Comparison of ENCODE assay signal across 14 cellular contexts in genomic region chr12:32457251-32458025, GRCh38. TPM values are rescaled to one million over a fixed set of nuclear protein-coding genes. Genes with fewer than 3 reads are reported as not detected.
A peak's percentile ranks its signal among the peaks of the same experiment; 100 is the strongest.
DNase-seq lines count a peak whose midpoint lies in the region; ATAC-seq lines count a peak whose summit lies in the region.
"Had no signal": no experiment of that assay in that cellular context is flagged by ENCODE, and none has a peak within 500 bp of the region (broad histone marks: within the 10 kb centered on the region; RNA-seq: fewer than 3 reads in every experiment).

No MANE protein-coding gene starts in this region.

- H3K9ac ChIP-seq in HUES6 (ENCODE audit: low read length), result no peak overlapping the region
- no peak overlapping the region for H3K9ac ChIP-seq in mesenchymal stem cell (ENCODE audit: low read length)

- H3K23ac ChIP-seq in mesenchymal stem cell (ENCODE audit: low read length in 2 of 2), result no peak overlapping the region

- H2BK120ac ChIP-seq in mesenchymal stem cell (ENCODE audit: low read depth, low read length), result no peak overlapping the region

- no peak for ATAC-seq in GM19328 (IDR thresholded peaks at IDR 0.05; ENCODE audit: unreplicated experiment)
- ATAC-seq: activated CD4-positive, alpha-beta T cell treated with anti-CD3 and anti-CD28 coated beads for 36 hours; naive thymus-derived CD8-positive, alpha-beta T cell; upper lobe of right lung had no signal

- H3K9me3 ChIP-seq in HUES6 (ENCODE audit: control insufficient read depth, insufficient read depth, low read depth, low read length) (no peaks in the 10 kb centered on the region), ectodermal cell (ENCODE audit: control insufficient read depth, low read length) (no peaks in the 10 kb centered on the region), mesenchymal stem cell (ENCODE audit: control insufficient read depth, low read length) (no peaks in the 10 kb centered on the region)
- H3K9me3 ChIP-seq: upper lobe of right lung had no signal

- H3K14ac ChIP-seq in mesenchymal stem cell (ENCODE audit: low read length in 2 of 2), result no peak overlapping the region

- H3K27ac ChIP-seq in ACC112 (ENCODE audit: low read depth, low read length) (peak overlapping the region; percentile 60), HUES6 (ENCODE audit: low read depth, low read length) (peak overlapping the region; percentile 93; the same call in 1 of the 2 replicates), ectodermal cell (ENCODE audit: insufficient read depth, low read depth, low read length, poor library complexity, severe bottlenecking) (peak overlapping the region; percentile 33), mesenchymal stem cell (ENCODE audit: low read length, poor library complexity, severe bottlenecking) (no peak overlapping the region), caudate nucleus (ENCODE audit: low read depth, low read length) (no peak overlapping the region)

- H3K27me3 ChIP-seq in ACC112 (ENCODE audit: insufficient read depth, low read length) (no peaks in the 10 kb centered on the region), HUES6 (ENCODE audit: control insufficient read depth, insufficient read depth, low read length) (no peaks in the 10 kb centered on the region), ectodermal cell (ENCODE audit: control insufficient read depth, insufficient read depth, low read length, poor library complexity, severe bottlenecking) (no peaks in the 10 kb centered on the region), mesenchymal stem cell (ENCODE audit: control insufficient read depth in 1 of 2, insufficient read depth in 1 of 2, low read length in 2 of 2) (no peaks in the 10 kb centered on the region)
- H3K27me3 ChIP-seq: upper lobe of right lung had no signal

- WGBS in ectodermal cell, 2 experiments, result 75% methylated on average over 1 of the region's 1 CpG; no CpG with 5 or more reads in 1 of the 2 experiments
- no CpG with 5 or more reads among the region's 1 CpG for WGBS in mesenchymal stem cell

- H3K36me3 ChIP-seq in ACC112 (ENCODE audit: insufficient read depth, low read length) (no peaks in the 10 kb centered on the region), HUES6 (ENCODE audit: control insufficient read depth, insufficient read depth, low read length) (peaks cover 8% of the 10 kb centered on the region; the same call in 1 of the 2 replicates), ectodermal cell (ENCODE audit: control insufficient read depth, insufficient read depth, low read length) (no peaks in the 10 kb centered on the region), mesenchymal stem cell (ENCODE audit: control insufficient read depth in 1 of 2, insufficient read depth in 2 of 2, low read depth in 1 of 2, low read length in 2 of 2) (no peaks in the 10 kb centered on the region)
- H3K36me3 ChIP-seq: upper lobe of right lung had no signal

- H3K79me2 ChIP-seq in ACC112 (ENCODE audit: control insufficient read depth, insufficient read depth, low read length, unreplicated experiment), result peaks cover 8% of the 10 kb centered on the region

- no peak overlapping the region for H2BK5ac ChIP-seq in mesenchymal stem cell (ENCODE audit: low read depth, low read length, poor library complexity, severe bottlenecking)

- no peak overlapping the region for H3K4ac ChIP-seq in mesenchymal stem cell (ENCODE audit: low read depth in 1 of 2, low read length in 2 of 2)

- H4K91ac ChIP-seq in mesenchymal stem cell (ENCODE audit: low read length), result no peak overlapping the region

- H3K18ac ChIP-seq in mesenchymal stem cell (ENCODE audit: low read depth in 1 of 2, low read length in 2 of 2), result no peak overlapping the region

- H3K4me2 ChIP-seq in mesenchymal stem cell (ENCODE audit: low read length, poor library complexity, severe bottlenecking), result no peak overlapping the region

- H3K4me1 ChIP-seq in ACC112 (ENCODE audit: control insufficient read depth, insufficient read depth, low read length, unreplicated experiment), result peaks cover 34% of the 10 kb centered on the region
- H3K4me1 ChIP-seq in HUES6 (ENCODE audit: control insufficient read depth, insufficient read depth, low read length), result peaks cover 45% of the 10 kb centered on the region
- peaks cover 28% of the 10 kb centered on the region for H3K4me1 ChIP-seq in ectodermal cell (ENCODE audit: control insufficient read depth, insufficient read depth, low read length)
- no peaks in the 10 kb centered on the region for H3K4me1 ChIP-seq in mesenchymal stem cell (ENCODE audit: control insufficient read depth, insufficient read depth, low read depth, low read length)

- H2AK5ac ChIP-seq in mesenchymal stem cell (ENCODE audit: low read length, severe bottlenecking), result no peak overlapping the region

- H3K79me1 ChIP-seq in mesenchymal stem cell (replicated peaks; ENCODE audit: low read length, poor library complexity, severe bottlenecking), result peaks cover 8% of the 10 kb centered on the region

- H2AFZ ChIP-seq in ACC112 (ENCODE audit: low read length, unreplicated experiment) (no peak overlapping the region), mesenchymal stem cell (ENCODE audit: low read depth, low read length) (no peak overlapping the region)

- H2BK15ac ChIP-seq in mesenchymal stem cell (ENCODE audit: low read depth, poor library complexity, severe bottlenecking), result no peak overlapping the region

- DNase-seq in mesenchymal stem cell, result peak; percentile 15
- DNase-seq in caudate nucleus (lab: John Stamatoyannopoulos, UW), result no peak
- no peak for DNase-seq in NCI-H82 treated with DMSO at 0.1 percent for 48 hours (lab: John Stamatoyannopoulos, UW; ENCODE audit: unreplicated experiment)
- DNase-seq in stimulated activated CD4-positive, alpha-beta T cell treated with anti-CD3 and anti-CD28 coated beads, Interleukin-4, amount 100 ng/mL, for 24 hours, result no peak
- DNase-seq: activated CD4-positive, alpha-beta T cell treated with anti-CD3 and anti-CD28 coated beads for 36 hours; activated CD8-positive, alpha-beta memory T cell treated with anti-CD3 and anti-CD28 coated beads, Interleukin-2, amount 50 U/mL, for 4 hours; activated naive CD4-positive, alpha-beta T cell treated with anti-CD3 and anti-CD28 coated beads, Interleukin-2, amount 10 ng/mL, durations not matched to agents 7 days and 5 days; naive thymus-derived CD8-positive, alpha-beta T cell; SIG-M5; upper lobe of right lung had no signal

- no peak overlapping the region for H4K8ac ChIP-seq in mesenchymal stem cell (ENCODE audit: low read length)

- H3K4me3 ChIP-seq in ACC112 (ENCODE audit: low read depth, low read length) (peak overlapping the region; percentile 75), HUES6 (ENCODE audit: low read depth, low read length) (no peak overlapping the region), ectodermal cell (ENCODE audit: insufficient read depth, low read depth, low read length) (no peak overlapping the region), mesenchymal stem cell (ENCODE audit: insufficient read depth in 1 of 2, low read depth in 1 of 2, low read length in 2 of 2) (no peak overlapping the region)
- H3K4me3 ChIP-seq: upper lobe of right lung had no signal

- H2BK12ac ChIP-seq in mesenchymal stem cell (ENCODE audit: low read length in 2 of 2), result no peak overlapping the region

RNA-seq across cellular contexts. Expression of gene FGD4, which starts 58.1 kb away (rescaled TPM):
- 12.3 TPM for polyA plus RNA-seq in ectodermal cell (2013, experiment 1 of 4)
- 14.4 TPM for polyA plus RNA-seq in ectodermal cell (2013, experiment 2 of 4)
- polyA plus RNA-seq in ectodermal cell (2013, experiment 3 of 4), result 11.3 TPM
- 13.1 TPM for polyA plus RNA-seq in ectodermal cell (2013, experiment 4 of 4)
- polyA plus RNA-seq in mesenchymal stem cell (2013, experiment 1 of 2), result 5.6 TPM
- 5.3 TPM for polyA plus RNA-seq in mesenchymal stem cell (2013, experiment 2 of 2)

Comparison
In these comparisons a context has a peak if more than half of its experiments do, and no peak if none do; other contexts are left out.
1. H3K27ac ChIP-seq: peak in ACC112 (single experiment), HUES6 (single experiment) and ectodermal cell (single experiment); none in mesenchymal stem cell (single experiment) and caudate nucleus (single experiment).